1 cellular context compared by ENCODE assay signal in the genomic region with DNA sequence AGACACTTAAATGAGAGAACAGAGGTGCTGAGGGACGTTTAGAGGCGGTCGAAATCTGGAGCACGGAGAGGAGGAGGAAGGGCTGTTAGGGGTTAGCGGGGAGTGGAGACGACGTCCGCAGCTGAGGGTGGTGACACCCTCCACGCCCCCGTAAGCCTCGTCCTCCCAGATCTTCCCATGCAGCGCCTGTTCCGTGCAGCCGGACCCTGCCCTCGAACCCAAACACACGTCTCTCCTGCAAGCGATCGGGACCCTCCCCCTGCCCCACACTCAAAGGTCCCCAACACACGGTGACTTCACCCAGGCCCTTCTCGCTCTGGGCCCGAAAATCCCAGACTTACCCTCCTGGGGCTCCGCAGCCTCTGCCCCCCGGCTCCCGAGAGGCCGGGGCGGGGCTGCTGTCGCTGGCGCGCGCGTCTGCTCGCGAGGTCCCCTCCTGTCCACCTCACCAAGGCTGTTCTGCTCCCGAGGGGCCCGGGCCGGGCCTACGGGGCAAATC.
TF ChIP-seq lines count a peak whose summit lies in the region.

No MANE protein-coding gene starts in this region.

TF ChIP-seq in HEK293, 187 proteins besides CTCF, POLR2A, EP300 and RAD21 (continued from another document):
- TF ChIP-seq, protein P1, sequence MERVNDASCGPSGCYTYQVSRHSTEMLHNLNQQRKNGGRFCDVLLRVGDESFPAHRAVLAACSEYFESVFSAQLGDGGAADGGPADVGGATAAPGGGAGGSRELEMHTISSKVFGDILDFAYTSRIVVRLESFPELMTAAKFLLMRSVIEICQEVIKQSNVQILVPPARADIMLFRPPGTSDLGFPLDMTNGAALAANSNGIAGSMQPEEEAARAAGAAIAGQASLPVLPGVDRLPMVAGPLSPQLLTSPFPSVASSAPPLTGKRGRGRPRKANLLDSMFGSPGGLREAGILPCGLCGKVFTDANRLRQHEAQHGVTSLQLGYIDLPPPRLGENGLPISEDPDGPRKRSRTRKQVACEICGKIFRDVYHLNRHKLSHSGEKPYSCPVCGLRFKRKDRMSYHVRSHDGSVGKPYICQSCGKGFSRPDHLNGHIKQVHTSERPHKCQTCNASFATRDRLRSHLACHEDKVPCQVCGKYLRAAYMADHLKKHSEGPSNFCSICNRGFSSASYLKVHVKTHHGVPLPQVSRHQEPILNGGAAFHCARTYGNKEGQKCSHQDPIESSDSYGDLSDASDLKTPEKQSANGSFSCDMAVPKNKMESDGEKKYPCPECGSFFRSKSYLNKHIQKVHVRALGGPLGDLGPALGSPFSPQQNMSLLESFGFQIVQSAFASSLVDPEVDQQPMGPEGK (tag by site-specific recombination; IDR thresholded peaks at IDR 0.05) = peak; percentile 26; the same call in 1 of the 2 replicates
